Comparison of ENCODE assay signal across 2 cellular contexts in the genomic region with DNA sequence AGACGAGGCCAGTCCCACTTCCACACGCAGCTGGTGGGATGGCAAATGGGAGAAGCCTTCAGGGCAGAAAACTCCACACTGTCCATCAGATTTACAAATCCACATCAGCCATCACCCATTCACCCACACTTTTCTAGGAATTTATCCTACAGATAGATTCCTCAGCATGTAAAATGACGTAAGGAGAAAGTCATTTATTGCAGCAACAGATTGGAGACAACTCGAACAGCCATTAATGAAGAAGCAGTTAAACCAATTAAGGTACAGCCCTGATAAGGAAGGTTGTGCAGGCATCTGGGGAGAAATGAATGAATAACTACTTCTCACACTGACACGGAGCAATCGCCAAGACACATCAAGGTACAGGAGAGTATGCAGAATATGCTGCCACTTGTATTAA.
TF ChIP-seq lines count a peak whose summit lies in the region.

No MANE protein-coding gene starts in this region.

TF ChIP-seq in SK-N-SH treated with all-trans-retinoic acid at 6 μM for 48 hours, 23 proteins besides CTCF, POLR2A, EP300 and RAD21 (continued from another document):
- TF ChIP-seq, protein P1, sequence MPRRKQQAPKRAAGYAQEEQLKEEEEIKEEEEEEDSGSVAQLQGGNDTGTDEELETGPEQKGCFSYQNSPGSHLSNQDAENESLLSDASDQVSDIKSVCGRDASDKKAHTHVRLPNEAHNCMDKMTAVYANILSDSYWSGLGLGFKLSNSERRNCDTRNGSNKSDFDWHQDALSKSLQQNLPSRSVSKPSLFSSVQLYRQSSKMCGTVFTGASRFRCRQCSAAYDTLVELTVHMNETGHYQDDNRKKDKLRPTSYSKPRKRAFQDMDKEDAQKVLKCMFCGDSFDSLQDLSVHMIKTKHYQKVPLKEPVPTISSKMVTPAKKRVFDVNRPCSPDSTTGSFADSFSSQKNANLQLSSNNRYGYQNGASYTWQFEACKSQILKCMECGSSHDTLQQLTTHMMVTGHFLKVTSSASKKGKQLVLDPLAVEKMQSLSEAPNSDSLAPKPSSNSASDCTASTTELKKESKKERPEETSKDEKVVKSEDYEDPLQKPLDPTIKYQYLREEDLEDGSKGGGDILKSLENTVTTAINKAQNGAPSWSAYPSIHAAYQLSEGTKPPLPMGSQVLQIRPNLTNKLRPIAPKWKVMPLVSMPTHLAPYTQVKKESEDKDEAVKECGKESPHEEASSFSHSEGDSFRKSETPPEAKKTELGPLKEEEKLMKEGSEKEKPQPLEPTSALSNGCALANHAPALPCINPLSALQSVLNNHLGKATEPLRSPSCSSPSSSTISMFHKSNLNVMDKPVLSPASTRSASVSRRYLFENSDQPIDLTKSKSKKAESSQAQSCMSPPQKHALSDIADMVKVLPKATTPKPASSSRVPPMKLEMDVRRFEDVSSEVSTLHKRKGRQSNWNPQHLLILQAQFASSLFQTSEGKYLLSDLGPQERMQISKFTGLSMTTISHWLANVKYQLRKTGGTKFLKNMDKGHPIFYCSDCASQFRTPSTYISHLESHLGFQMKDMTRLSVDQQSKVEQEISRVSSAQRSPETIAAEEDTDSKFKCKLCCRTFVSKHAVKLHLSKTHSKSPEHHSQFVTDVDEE (CRISPR knock-in tag; IDR thresholded peaks at IDR 0.05), result no peak
- TF ChIP-seq ZNF565 (CRISPR knock-in tag; conservative IDR thresholded peaks at IDR 0.05; ENCODE audit: low read depth) (no peak), ESRRG (CRISPR knock-in tag; IDR thresholded peaks at IDR 0.05) (no peak), ZNF8 (CRISPR knock-in tag; IDR thresholded peaks at IDR 0.05) (no peak), ZFP30 (CRISPR knock-in tag; IDR thresholded peaks at IDR 0.05) (no peak), OSR1 (CRISPR knock-in tag; IDR thresholded peaks at IDR 0.05) (no peak), TCF4 (CRISPR knock-in tag; IDR thresholded peaks at IDR 0.05; ENCODE audit: borderline replicate concordance) (no peak), ZC3H10 (CRISPR knock-in tag; IDR thresholded peaks at IDR 0.05) (no peak), ZFP3 (CRISPR knock-in tag; IDR thresholded peaks at IDR 0.05) (no peak), ISL1 (CRISPR knock-in tag; IDR thresholded peaks at IDR 0.05) (no peak), BACH2 (CRISPR knock-in tag; IDR thresholded peaks at IDR 0.05; ENCODE audit: borderline replicate concordance) (no peak), SNAI2 (CRISPR knock-in tag; IDR thresholded peaks at IDR 0.05) (no peak), TOX (CRISPR knock-in tag; IDR thresholded peaks at IDR 0.05; ENCODE audit: borderline replicate concordance) (no peak), ZNF70 (CRISPR knock-in tag; IDR thresholded peaks at IDR 0.05) (no peak), ARNTL (CRISPR knock-in tag; IDR thresholded peaks at IDR 0.05; ENCODE audit: borderline replicate concordance, low read depth) (no peak)
- TF ChIP-seq, protein P2, sequence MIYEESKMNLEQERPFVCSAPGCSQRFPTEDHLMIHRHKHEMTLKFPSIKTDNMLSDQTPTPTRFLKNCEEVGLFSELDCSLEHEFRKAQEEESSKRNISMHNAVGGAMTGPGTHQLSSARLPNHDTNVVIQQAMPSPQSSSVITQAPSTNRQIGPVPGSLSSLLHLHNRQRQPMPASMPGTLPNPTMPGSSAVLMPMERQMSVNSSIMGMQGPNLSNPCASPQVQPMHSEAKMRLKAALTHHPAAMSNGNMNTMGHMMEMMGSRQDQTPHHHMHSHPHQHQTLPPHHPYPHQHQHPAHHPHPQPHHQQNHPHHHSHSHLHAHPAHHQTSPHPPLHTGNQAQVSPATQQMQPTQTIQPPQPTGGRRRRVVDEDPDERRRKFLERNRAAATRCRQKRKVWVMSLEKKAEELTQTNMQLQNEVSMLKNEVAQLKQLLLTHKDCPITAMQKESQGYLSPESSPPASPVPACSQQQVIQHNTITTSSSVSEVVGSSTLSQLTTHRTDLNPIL (CRISPR knock-in tag; IDR thresholded peaks at IDR 0.05; ENCODE audit: low read depth), result no peak
- TF ChIP-seq, protein P3, sequence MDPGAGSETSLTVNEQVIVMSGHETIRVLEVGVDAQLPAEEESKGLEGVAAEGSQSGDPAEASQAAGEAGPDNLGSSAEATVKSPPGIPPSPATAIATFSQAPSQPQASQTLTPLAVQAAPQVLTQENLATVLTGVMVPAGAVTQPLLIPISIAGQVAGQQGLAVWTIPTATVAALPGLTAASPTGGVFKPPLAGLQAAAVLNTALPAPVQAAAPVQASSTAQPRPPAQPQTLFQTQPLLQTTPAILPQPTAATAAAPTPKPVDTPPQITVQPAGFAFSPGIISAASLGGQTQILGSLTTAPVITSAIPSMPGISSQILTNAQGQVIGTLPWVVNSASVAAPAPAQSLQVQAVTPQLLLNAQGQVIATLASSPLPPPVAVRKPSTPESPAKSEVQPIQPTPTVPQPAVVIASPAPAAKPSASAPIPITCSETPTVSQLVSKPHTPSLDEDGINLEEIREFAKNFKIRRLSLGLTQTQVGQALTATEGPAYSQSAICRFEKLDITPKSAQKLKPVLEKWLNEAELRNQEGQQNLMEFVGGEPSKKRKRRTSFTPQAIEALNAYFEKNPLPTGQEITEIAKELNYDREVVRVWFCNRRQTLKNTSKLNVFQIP (CRISPR knock-in tag; IDR thresholded peaks at IDR 0.05; ENCODE audit: borderline replicate concordance, low read depth), result no peak
- TF ChIP-seq, protein P4, sequence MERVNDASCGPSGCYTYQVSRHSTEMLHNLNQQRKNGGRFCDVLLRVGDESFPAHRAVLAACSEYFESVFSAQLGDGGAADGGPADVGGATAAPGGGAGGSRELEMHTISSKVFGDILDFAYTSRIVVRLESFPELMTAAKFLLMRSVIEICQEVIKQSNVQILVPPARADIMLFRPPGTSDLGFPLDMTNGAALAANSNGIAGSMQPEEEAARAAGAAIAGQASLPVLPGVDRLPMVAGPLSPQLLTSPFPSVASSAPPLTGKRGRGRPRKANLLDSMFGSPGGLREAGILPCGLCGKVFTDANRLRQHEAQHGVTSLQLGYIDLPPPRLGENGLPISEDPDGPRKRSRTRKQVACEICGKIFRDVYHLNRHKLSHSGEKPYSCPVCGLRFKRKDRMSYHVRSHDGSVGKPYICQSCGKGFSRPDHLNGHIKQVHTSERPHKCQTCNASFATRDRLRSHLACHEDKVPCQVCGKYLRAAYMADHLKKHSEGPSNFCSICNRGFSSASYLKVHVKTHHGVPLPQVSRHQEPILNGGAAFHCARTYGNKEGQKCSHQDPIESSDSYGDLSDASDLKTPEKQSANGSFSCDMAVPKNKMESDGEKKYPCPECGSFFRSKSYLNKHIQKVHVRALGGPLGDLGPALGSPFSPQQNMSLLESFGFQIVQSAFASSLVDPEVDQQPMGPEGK (CRISPR knock-in tag; IDR thresholded peaks at IDR 0.05; ENCODE audit: borderline replicate concordance), result no peak

TF ChIP-seq in WTC11, 78 proteins besides CTCF, POLR2A, EP300 and RAD21 (continued from another document):
- TF ChIP-seq, protein P5, sequence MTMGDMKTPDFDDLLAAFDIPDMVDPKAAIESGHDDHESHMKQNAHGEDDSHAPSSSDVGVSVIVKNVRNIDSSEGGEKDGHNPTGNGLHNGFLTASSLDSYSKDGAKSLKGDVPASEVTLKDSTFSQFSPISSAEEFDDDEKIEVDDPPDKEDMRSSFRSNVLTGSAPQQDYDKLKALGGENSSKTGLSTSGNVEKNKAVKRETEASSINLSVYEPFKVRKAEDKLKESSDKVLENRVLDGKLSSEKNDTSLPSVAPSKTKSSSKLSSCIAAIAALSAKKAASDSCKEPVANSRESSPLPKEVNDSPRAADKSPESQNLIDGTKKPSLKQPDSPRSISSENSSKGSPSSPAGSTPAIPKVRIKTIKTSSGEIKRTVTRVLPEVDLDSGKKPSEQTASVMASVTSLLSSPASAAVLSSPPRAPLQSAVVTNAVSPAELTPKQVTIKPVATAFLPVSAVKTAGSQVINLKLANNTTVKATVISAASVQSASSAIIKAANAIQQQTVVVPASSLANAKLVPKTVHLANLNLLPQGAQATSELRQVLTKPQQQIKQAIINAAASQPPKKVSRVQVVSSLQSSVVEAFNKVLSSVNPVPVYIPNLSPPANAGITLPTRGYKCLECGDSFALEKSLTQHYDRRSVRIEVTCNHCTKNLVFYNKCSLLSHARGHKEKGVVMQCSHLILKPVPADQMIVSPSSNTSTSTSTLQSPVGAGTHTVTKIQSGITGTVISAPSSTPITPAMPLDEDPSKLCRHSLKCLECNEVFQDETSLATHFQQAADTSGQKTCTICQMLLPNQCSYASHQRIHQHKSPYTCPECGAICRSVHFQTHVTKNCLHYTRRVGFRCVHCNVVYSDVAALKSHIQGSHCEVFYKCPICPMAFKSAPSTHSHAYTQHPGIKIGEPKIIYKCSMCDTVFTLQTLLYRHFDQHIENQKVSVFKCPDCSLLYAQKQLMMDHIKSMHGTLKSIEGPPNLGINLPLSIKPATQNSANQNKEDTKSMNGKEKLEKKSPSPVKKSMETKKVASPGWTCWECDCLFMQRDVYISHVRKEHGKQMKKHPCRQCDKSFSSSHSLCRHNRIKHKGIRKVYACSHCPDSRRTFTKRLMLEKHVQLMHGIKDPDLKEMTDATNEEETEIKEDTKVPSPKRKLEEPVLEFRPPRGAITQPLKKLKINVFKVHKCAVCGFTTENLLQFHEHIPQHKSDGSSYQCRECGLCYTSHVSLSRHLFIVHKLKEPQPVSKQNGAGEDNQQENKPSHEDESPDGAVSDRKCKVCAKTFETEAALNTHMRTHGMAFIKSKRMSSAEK (CRISPR knock-in tag; IDR thresholded peaks at IDR 0.05; ENCODE audit: borderline replicate concordance), result no peak
- TF ChIP-seq GABPB1 (CRISPR knock-in tag; IDR thresholded peaks at IDR 0.05), result no peak
